10 cellular contexts compared by ENCODE assay signal in the genomic region with DNA sequence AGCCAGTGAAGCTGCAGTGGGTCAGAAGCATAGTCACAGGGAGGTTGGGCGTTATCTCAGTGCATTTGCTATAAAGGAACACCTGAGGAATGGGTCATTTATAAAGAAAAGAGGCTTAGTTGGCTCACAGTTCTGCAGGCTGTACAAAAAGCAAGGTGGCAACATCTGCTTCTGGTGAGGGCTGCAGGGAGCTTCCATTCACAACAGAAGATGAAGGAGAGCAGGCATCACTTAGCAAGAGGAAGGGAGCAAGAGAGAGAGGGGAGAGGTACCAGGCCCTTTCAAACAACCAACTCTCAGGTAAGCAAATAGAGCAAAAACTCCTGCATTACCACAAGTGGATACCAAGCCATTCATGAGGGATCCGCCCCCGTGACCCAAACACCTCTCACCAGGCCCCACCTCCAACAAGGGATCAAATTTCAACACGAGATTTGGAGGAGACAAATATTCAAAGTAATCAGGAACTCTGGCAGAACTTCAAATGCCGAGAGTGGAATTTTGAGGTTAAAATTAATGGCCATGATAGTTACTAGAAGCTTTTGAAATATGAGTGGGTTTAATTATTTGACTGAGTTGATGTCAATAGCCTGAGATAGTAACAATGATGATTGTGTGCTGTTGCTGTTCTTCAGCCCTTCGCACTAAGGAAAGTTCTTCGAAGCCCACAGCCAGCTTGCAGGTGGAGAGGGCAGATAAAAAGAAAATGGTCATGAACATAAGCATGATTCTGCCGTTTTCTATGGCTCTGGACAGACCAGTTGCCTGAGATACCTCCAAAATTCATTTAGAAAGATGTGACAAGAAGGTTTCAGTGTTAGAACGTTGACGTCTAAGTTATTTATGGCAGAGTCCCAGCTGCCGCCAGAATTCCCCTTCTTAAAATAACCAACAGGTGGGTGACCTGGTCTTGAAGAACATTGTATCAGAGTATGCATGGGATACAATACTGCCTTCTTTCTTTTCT. TPM values are rescaled to one million over a fixed set of nuclear protein-coding genes. Genes with fewer than 3 reads are reported as not detected.
DNase-seq lines count a peak whose midpoint lies in the region; ATAC-seq, FAIRE-seq and TF ChIP-seq lines count a peak whose summit lies in the region.
"Had no signal": no experiment of that assay in that cellular context is flagged by ENCODE, and none has a peak within 500 bp of the region (broad histone marks: within the 10 kb centered on the region; RNA-seq: fewer than 3 reads in every experiment).

No MANE protein-coding gene starts in this region.

- in situ Hi-C loops in GM13977 (cut with MboI; ENCODE audit: low pct_unique_long_range_greater_than_20kb, low sequenced_read_pairs, unreplicated experiment) (no loop called here), GM23248 (cut with MboI) (no loop called here)

- no peaks in the 10 kb centered on the region for H3F3A ChIP-seq in GM23248 (ENCODE audit: insufficient read depth)

- H3K27ac ChIP-seq in H1 (ENCODE audit: low read depth, low read length), result no peak overlapping the region
- no peak overlapping the region for H3K27ac ChIP-seq in GM23248
- H3K27ac ChIP-seq: RWPE1 had no signal

- DNase-seq in GM13977 (ENCODE audit: low spot score) (peak; percentile 68), H1 (ENCODE audit: low read depth in 1 of 2, low spot score in 2 of 2) (no peak), hippocampal formation (lab: John Stamatoyannopoulos, UW) (no peak), GM23248 (no peak), OCI-M2 (lab: John Stamatoyannopoulos, UW; ENCODE audit: unreplicated experiment) (no peak)
- no peak for DNase-seq in stimulated activated CD4-positive, alpha-beta T cell treated with anti-CD3 and anti-CD28 coated beads, Interleukin-15, amount 100 ng/mL, for 24 hours

- H4K20me1 ChIP-seq in H1 (replicated peaks in 1 of 2; ENCODE audit: control insufficient read depth in 1 of 2, insufficient read depth in 2 of 2, low read length in 2 of 2), result no peaks in the 10 kb centered on the region
- H4K20me1 ChIP-seq in GM23248 (ENCODE audit: insufficient read depth), result no peaks in the 10 kb centered on the region

- peak; percentile 80 for ATAC-seq in GM21360 (IDR thresholded peaks at IDR 0.05; ENCODE audit: unreplicated experiment)
- peak; percentile 76 for ATAC-seq in HG03095 (IDR thresholded peaks at IDR 0.05; ENCODE audit: unreplicated experiment)

- no peak overlapping the region for H2BK20ac ChIP-seq in H1 (ENCODE audit: low read length)

- TF ChIP-seq CTCF in GM13977 (IDR thresholded peaks at IDR 0.05; ENCODE audit: extremely low read depth, insufficient read depth, missing control alignments) (no peak), H1 (IDR thresholded peaks at IDR 0.05; ENCODE audit: control extremely low read depth in 1 of 3, insufficient read depth in 1 of 3, low read depth in 1 of 3, low read length in 3 of 3) (no peak)

- POLR2A ChIA-PET in H1 (lab: Charles Lee; ENCODE audit: partially characterized antibody), result no interaction called here

- no peak overlapping the region for H2BK5ac ChIP-seq in H1 (ENCODE audit: low read depth, low read length)

- H3K9ac ChIP-seq in H1 (replicated peaks in 1 of 4; ENCODE audit: extremely low read depth in 1 of 4, low read depth in 3 of 4, low read length in 3 of 4) (no peak overlapping the region; a peak in 1 of 7 replicates), GM23248 (no peak overlapping the region)

- no peak overlapping the region for H3K14ac ChIP-seq in H1 (ENCODE audit: insufficient read length)

- H3K23ac ChIP-seq in H1 (ENCODE audit: insufficient read length), result no peak overlapping the region

- peak overlapping the region; percentile 54; the same call in 1 of the 2 replicates for H2BK15ac ChIP-seq in H1 (ENCODE audit: low read length)

- H3K56ac ChIP-seq in H1 (replicated peaks; ENCODE audit: insufficient read length, low read depth, low read length), result no peak overlapping the region

- H2AFZ ChIP-seq in H1 (ENCODE audit: low read length) (peak overlapping the region; percentile 79; the same call in 1 of the 2 replicates), GM23248 (no peak overlapping the region)

- H3K4me3 ChIP-seq in H1 (ENCODE audit: extremely low read depth in 1 of 4, insufficient read depth in 2 of 4, low read depth in 3 of 4, low read length in 4 of 4) (no peak overlapping the region), GM23248 (no peak overlapping the region)

- no peak for TF ChIP-seq POLR2A in H1 (IDR thresholded peaks at IDR 0.05; ENCODE audit: control extremely low read depth in 1 of 2, low read depth in 2 of 2, low read length in 2 of 2)

- peak; percentile 13 for FAIRE-seq in H1 (lab: Jason Lieb, UNC)
- FAIRE-seq: colon had no signal

- TF ChIP-seq RAD21 in H1 (IDR thresholded peaks at IDR 0.05 in 1 of 2, conservative IDR thresholded peaks at IDR 0.05 in 1 of 2; ENCODE audit: low read depth in 2 of 2, low read length in 2 of 2), result no peak

- no peak overlapping the region for H3K18ac ChIP-seq in H1 (ENCODE audit: extremely low read depth, low read length)

- H3K4me2 ChIP-seq in H1 (ENCODE audit: insufficient read depth in 1 of 2, low read depth in 2 of 2, low read length in 2 of 2) (no peak overlapping the region; a peak in 1 of 4 replicates), GM23248 (ENCODE audit: unreplicated experiment) (no peak overlapping the region)

- H2BK12ac ChIP-seq in H1 (ENCODE audit: low read depth, low read length), result no peak overlapping the region

- H3K36me3 ChIP-seq in H1 (ENCODE audit: control insufficient read depth in 2 of 4, insufficient read depth in 4 of 4, low read length in 3 of 4) (no peaks in the 10 kb centered on the region), GM23248 (ENCODE audit: low read depth) (no peaks in the 10 kb centered on the region)

- CTCF ChIA-PET in H1 (lab: Charles Lee; ENCODE audit: partially characterized antibody), result no interaction called here

- H4K91ac ChIP-seq in H1 (replicated peaks; ENCODE audit: insufficient read length, low read length), result no peak overlapping the region

- WGBS in H1 (ENCODE audit: extremely low coverage in 1 of 2, insufficient coverage in 1 of 2, insufficient read length in 1 of 2, insufficient replicate concordance in 2 of 2, low coverage in 1 of 2, low lambda C conversion rate in 2 of 2, missing lambda C conversion rate in 1 of 2), 2 experiments, result 85% methylated on average over 11 of the region's 11 CpGs; no CpG with 5 or more reads in 1 of the 2 experiments
- WGBS in GM23248 (ENCODE audit: low coverage in 1 of 2, low lambda C conversion rate in 2 of 2, missing lambda C conversion rate in 2 of 2), 2 experiments, result 76% methylated on average over 11 of the region's 11 CpGs

- peaks cover 0 to 2% (median 0%) of the 10 kb centered on the region in 4 experiments; a peak in 1 of 7 replicates for H3K4me1 ChIP-seq in H1 (replicated peaks in 1 of 4; ENCODE audit: control insufficient read depth in 3 of 4, insufficient read depth in 4 of 4, low read length in 3 of 4)
- H3K4me1 ChIP-seq in GM23248 (ENCODE audit: insufficient read depth), result no peaks in the 10 kb centered on the region

- no peaks in the 10 kb centered on the region for H3K79me1 ChIP-seq in H1 (ENCODE audit: low read depth, low read length)

- no peaks in the 10 kb centered on the region for H3K27me3 ChIP-seq in H1 (replicated peaks in 1 of 4; ENCODE audit: control insufficient read depth in 3 of 4, extremely low read depth in 1 of 4, insufficient read depth in 3 of 4, low read length in 3 of 4)
- no peaks in the 10 kb centered on the region for H3K27me3 ChIP-seq in GM23248 (replicated peaks; ENCODE audit: insufficient read depth)

- no peak overlapping the region for H2BK120ac ChIP-seq in H1 (replicated peaks; ENCODE audit: low read depth, low read length)

- no peak overlapping the region for H2AK5ac ChIP-seq in H1 (ENCODE audit: low read depth, low read length)

- H3K9me2 ChIP-seq in GM23248 (ENCODE audit: insufficient read depth), result no peaks in the 10 kb centered on the region

- TF ChIP-seq EP300 in H1 (IDR thresholded peaks at IDR 0.05; ENCODE audit: borderline replicate concordance in 1 of 2, low read depth in 2 of 2, low read length in 2 of 2), result no peak

- H3K79me2 ChIP-seq in H1 (ENCODE audit: control insufficient read depth in 1 of 2, insufficient read depth in 2 of 2, low read length in 2 of 2) (no peaks in the 10 kb centered on the region), GM23248 (ENCODE audit: insufficient read depth) (no peaks in the 10 kb centered on the region)

- no peak overlapping the region for H3K4ac ChIP-seq in H1 (replicated peaks; ENCODE audit: insufficient read length, low read depth, low read length)

- H3K9me3 ChIP-seq in H1 (ENCODE audit: insufficient read depth in 2 of 2, low read depth in 1 of 2, low read length in 1 of 2) (0 out of 4 replicates have a peak, but pooled peaks cover 0 to 3% of the 10 kb centered on the region in 2 experiments), GM23248 (ENCODE audit: low read depth) (no peaks in the 10 kb centered on the region)

- H3K23me2 ChIP-seq in H1 (ENCODE audit: low read depth, low read length), result no peaks in the 10 kb centered on the region

- H4K5ac ChIP-seq in H1 (ENCODE audit: insufficient read length, low read depth, low read length), result no peak overlapping the region

- H4K8ac ChIP-seq in H1 (ENCODE audit: extremely low read depth, insufficient read depth, low read length), result no peak overlapping the region

TF ChIP-seq in H1, 55 proteins besides CTCF, POLR2A, EP300 and RAD21 (continues in another document):
- TF ChIP-seq CBX8 (IDR thresholded peaks at IDR 0.05; ENCODE audit: borderline replicate concordance, low read depth, low read length) (no peak), KDM4A (IDR thresholded peaks at IDR 0.05; ENCODE audit: low read depth, low read length, severe bottlenecking) (no peak), FOSL1 (IDR thresholded peaks at IDR 0.05; ENCODE audit: insufficient read depth, low read depth, low read length) (no peak), SAP30 (IDR thresholded peaks at IDR 0.05; ENCODE audit: insufficient read depth, insufficient replicate concordance, low read length) (no peak)
- TF ChIP-seq, protein P1, sequence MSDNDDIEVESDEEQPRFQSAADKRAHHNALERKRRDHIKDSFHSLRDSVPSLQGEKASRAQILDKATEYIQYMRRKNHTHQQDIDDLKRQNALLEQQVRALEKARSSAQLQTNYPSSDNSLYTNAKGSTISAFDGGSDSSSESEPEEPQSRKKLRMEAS (IDR thresholded peaks at IDR 0.05), result no peak

RNA-seq across cellular contexts. Expression of a gene that starts 55.3 kb away (rescaled TPM):
- total RNA-seq in H1 (2021; fragmentation: NEBNext Ultra II Directional; extraction: Animal tissue kit (Norgen Biotek cat#: 25700)), result 0.45 TPM in 1 of 2 replicates, not detected in the other
- 0.08 and 0.24 TPM in 2 replicates for polyA plus RNA-seq in H1 (2011; rRNA removed)
- polyA plus RNA-seq in H1 (2011; cell fraction: cytosol; rRNA removed), result 0.18 TPM
- not detected for polyA plus RNA-seq in H1 (2011; cell fraction: nucleus; rRNA removed)
- 0.24 TPM in 1 of 4 replicates, not detected in the others for polyA plus RNA-seq in H1 (2012, experiment 1 of 2)
- polyA plus RNA-seq in H1 (2012, experiment 2 of 2), result not detected
- polyA plus RNA-seq in H1 (2013, experiment 1 of 2), result 0.16 TPM
- 0.31 TPM for polyA plus RNA-seq in H1 (2013, experiment 2 of 2)
- 0.98 TPM in 1 of 2 replicates, not detected in the other for polyA minus RNA-seq in H1 (2011; rRNA and poly(A)+ RNA removed)
- not detected for polyA minus RNA-seq in H1 (2011; cell fraction: cytosol; rRNA and poly(A)+ RNA removed)
- not detected for polyA minus RNA-seq in H1 (2011; cell fraction: nucleus; rRNA and poly(A)+ RNA removed)
- 0.63 and 1.3 TPM in 2 replicates for total RNA-seq in GM23248 (2014; rRNA removed; shearing (Covaris generic))
- 2.6 and 3.4 TPM in 2 replicates for polyA plus RNA-seq in GM23248 (2016; fragmentation: Nextera tagmentation; extraction: Ambion mirVana)
